16 cellular contexts compared by ENCODE assay signal in the genomic region with DNA sequence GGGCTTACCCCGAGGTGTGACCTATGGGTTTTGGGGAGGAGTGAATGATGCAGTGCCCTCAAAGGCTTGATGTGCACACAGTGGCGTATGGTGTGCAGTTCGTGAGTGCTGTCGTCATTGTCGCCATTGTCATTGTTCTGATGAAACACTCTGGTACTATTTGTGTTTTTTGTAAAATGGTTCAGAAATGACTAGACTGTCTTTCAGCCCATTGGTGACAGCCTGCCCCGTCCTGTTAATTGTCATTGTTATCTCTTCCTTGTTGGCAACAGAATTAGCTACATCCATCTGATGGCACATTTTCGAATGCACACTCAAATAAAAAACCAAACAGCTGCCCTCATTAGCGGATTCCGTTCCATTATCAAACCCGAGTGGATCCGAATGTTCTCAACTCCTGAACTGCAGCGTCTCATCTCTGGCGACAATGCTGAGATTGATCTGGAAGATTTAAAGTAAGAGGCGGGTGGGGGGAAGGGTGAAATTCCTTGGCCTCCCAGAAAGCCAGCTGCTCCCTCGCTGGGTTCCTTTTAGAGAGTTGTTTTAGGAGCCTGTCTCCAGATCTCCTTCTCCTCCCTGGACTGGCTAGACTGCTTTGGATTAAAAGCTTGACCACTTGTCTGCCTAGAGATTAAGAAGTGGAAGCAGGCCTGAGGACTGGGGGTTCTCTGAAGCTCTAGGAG. TPM values are rescaled to one million over a fixed set of nuclear protein-coding genes. Genes with fewer than 3 reads are reported as not detected.
DNase-seq lines count a peak whose midpoint lies in the region; ATAC-seq, FAIRE-seq and TF ChIP-seq lines count a peak whose summit lies in the region.
"Had no signal": no experiment of that assay in that cellular context is flagged by ENCODE, and none has a peak within 500 bp of the region (broad histone marks: within the 10 kb centered on the region; RNA-seq: fewer than 3 reads in every experiment).

No MANE protein-coding gene starts in this region.

- no peak for ATAC-seq in HG02571 (IDR thresholded peaks at IDR 0.05; ENCODE audit: unreplicated experiment)
- ATAC-seq in upper lobe of left lung (ENCODE audit: low FRiP score in 2 of 2): no peak
- ATAC-seq: GM12878, K562 had no signal

- no peak for TF ChIP-seq CTCF in upper lobe of left lung (IDR thresholded peaks at IDR 0.05)

- peaks cover 13 to 98% (median 76%) of the 10 kb centered on the region in 4 donors for H3K36me3 ChIP-seq in upper lobe of left lung
- H3K36me3 ChIP-seq: ovary had no signal

- no peaks in the 10 kb centered on the region for H3K27me3 ChIP-seq in upper lobe of left lung
- H3K27me3 ChIP-seq: ovary had no signal

- H3K4me1 ChIP-seq in upper lobe of left lung: no peaks in the 10 kb centered on the region

- peak; percentile 60 for DNase-seq in Ammon's horn (ENCODE audit: low spot score)
- DNase-seq in NCI-H524 (lab: John Stamatoyannopoulos, UW): peak; percentile 84 to 91
- peak; percentile 40 for DNase-seq in globus pallidus (ENCODE audit: low spot score)
- peak; percentile 47 for DNase-seq in myocyte (ENCODE audit: low read depth)
- DNase-seq in HTR-8/SVneo (ENCODE audit: insufficient read length, low spot score): no peak
- no peak for DNase-seq in SW 1271 (lab: John Stamatoyannopoulos, UW)
- no peak for DNase-seq in upper lobe of left lung
- DNase-seq: activated CD4-positive, alpha-beta T cell treated with anti-CD3 and anti-CD28 coated beads for 48 hours; effector memory CD4-positive, alpha-beta T cell; NCI-H1048; ovary; SIG-M5 had no signal

- no peak overlapping the region for H3K4me3 ChIP-seq in upper lobe of left lung
- H3K4me3 ChIP-seq: GM12878, K562, ovary had no signal

- 88 to 90% methylated on average over 15 of the region's 15 CpGs for WGBS in upper lobe of left lung, 2 donors

- H3K27ac ChIP-seq in upper lobe of left lung: no peak overlapping the region
- H3K27ac ChIP-seq: ovary had no signal

- TF ChIP-seq EP300 in upper lobe of left lung (IDR thresholded peaks at IDR 0.05): no peak

- no peak for FAIRE-seq in HTR-8/SVneo (lab: Jason Lieb, UNC)
- FAIRE-seq: bronchial epithelial cell, GM12878, K562 had no signal

- no peak for TF ChIP-seq POLR2A in upper lobe of left lung (IDR thresholded peaks at IDR 0.05)

- no peaks in the 10 kb centered on the region for H3K9me3 ChIP-seq in upper lobe of left lung
- H3K9me3 ChIP-seq: ovary had no signal

RNA-seq across cellular contexts. Expression of a gene that starts 43.5 kb away (rescaled TPM):
- total RNA-seq in myocyte: 68.1 and 70.2 TPM in 2 replicates
- 66.3 TPM for polyA plus RNA-seq in myocyte (2012)
- 10 to 100 TPM; 14.9 to 68.8 (median 39.2) TPM for total RNA-seq in upper lobe of left lung

RNA-seq across cellular contexts. Expression of a gene that starts 43.8 kb away (rescaled TPM):
- total RNA-seq in myocyte (28.0 and 44.9 TPM in 2 replicates), upper lobe of left lung (10 to 100 TPM; 22.2 to 56.2 (median 41.5) TPM)
- polyA plus RNA-seq in myocyte (2012): 22.5 TPM

RNA-seq across cellular contexts. Expression of a gene that starts 52.3 kb away (rescaled TPM):
- total RNA-seq in myocyte: 47.3 and 53.0 TPM in 2 replicates
- 30.7 TPM for polyA plus RNA-seq in myocyte (2012)
- 10 to 100 TPM; 27.0 to 69.1 (median 44.7) TPM for total RNA-seq in upper lobe of left lung

RNA-seq across cellular contexts. Expression of a gene that starts 52.7 kb away (rescaled TPM):
- total RNA-seq in myocyte (26.9 and 37.8 TPM in 2 replicates), upper lobe of left lung (10 to 100 TPM; 50.6 to 70.2 (median 63.0) TPM)
- polyA plus RNA-seq in myocyte (2012): 49.0 TPM

Comparison
In these comparisons a context has a peak if more than half of its experiments do, and no peak if none do; other contexts are left out.
1. DNase-seq: peak in Ammon's horn (single experiment), NCI-H524 (2 of 2), globus pallidus (single experiment) and myocyte (single experiment); none in HTR-8/SVneo (single experiment), SW 1271 (0 of 2) and upper lobe of left lung (0 of 2).